Comparison of ENCODE assay signal across 1 cellular context in genomic region chr17:75393523-75394331, GRCh38.
TF ChIP-seq lines count a peak whose summit lies in the region.

No MANE protein-coding gene starts in this region.

TF ChIP-seq in K562, 482 proteins besides CTCF, POLR2A, EP300 and RAD21 (continued from another document and continues in another):
- no peak for TF ChIP-seq ZNF318 (IDR thresholded peaks at IDR 0.05; ENCODE audit: borderline replicate concordance in 1 of 2, low read depth in 1 of 2)
- TF ChIP-seq TFAM (CRISPR knock-in tag; conservative IDR thresholded peaks at IDR 0.05): no peak
- no peak for TF ChIP-seq CBFA2T2 (conservative IDR thresholded peaks at IDR 0.05)
- TF ChIP-seq GABPB1 (CRISPR knock-in tag; IDR thresholded peaks at IDR 0.05): peak; percentile 94
- peak; percentile 96 for TF ChIP-seq GABPA (tag; conservative IDR thresholded peaks at IDR 0.05; ENCODE audit: low read depth)
- 0 out of 2 replicates have a peak, but pooled peaks have one; percentile 34 for TF ChIP-seq LCOR (CRISPR knock-in tag; IDR thresholded peaks at IDR 0.05)
- TF ChIP-seq HNRNPUL1 (IDR thresholded peaks at IDR 0.05; ENCODE audit: low read length): no peak
- TF ChIP-seq RNF2 (IDR thresholded peaks at IDR 0.05): no peak
- 0 out of 2 replicates have a peak, but pooled peaks have one; percentile 14 for TF ChIP-seq NFIC (IDR thresholded peaks at IDR 0.05)
- no peak for TF ChIP-seq POLR2B (IDR thresholded peaks at IDR 0.05; ENCODE audit: low read depth, partially characterized antibody)
- TF ChIP-seq TCFL5 (CRISPR knock-in tag; conservative IDR thresholded peaks at IDR 0.05): no peak
- TF ChIP-seq ZNF232 (CRISPR knock-in tag; IDR thresholded peaks at IDR 0.05): no peak
- peak in 1 of 2 experiments; percentile 80; a peak in 1 of 4 replicates for TF ChIP-seq BCLAF1 (IDR thresholded peaks at IDR 0.05; ENCODE audit: borderline replicate concordance in 1 of 2, control insufficient read depth in 1 of 2, low read depth in 2 of 2, low read length in 1 of 2)
- TF ChIP-seq NUFIP1 (IDR thresholded peaks at IDR 0.05; ENCODE audit: partially characterized antibody): no peak
- no peak for TF ChIP-seq SNAPC5 (CRISPR knock-in tag; IDR thresholded peaks at IDR 0.05)
- no peak; the same call in 1 of the 2 replicates for TF ChIP-seq TARDBP (IDR thresholded peaks at IDR 0.05)
- no peak for TF ChIP-seq ZNF668 (CRISPR knock-in tag; IDR thresholded peaks at IDR 0.05)
- TF ChIP-seq C11orf30 (IDR thresholded peaks at IDR 0.05; ENCODE audit: low read depth): peak; percentile 72
- no peak for TF ChIP-seq TAL1 (IDR thresholded peaks at IDR 0.05)
- TF ChIP-seq E4F1 (CRISPR knock-in tag; IDR thresholded peaks at IDR 0.05; ENCODE audit: borderline replicate concordance): no peak
- no peak for TF ChIP-seq PURB (CRISPR knock-in tag; IDR thresholded peaks at IDR 0.05; ENCODE audit: low read depth)
- TF ChIP-seq RNF219 (CRISPR knock-in tag; IDR thresholded peaks at IDR 0.05): no peak
- TF ChIP-seq DPF2 (IDR thresholded peaks at IDR 0.05): no peak
- no peak for TF ChIP-seq CHD4 (IDR thresholded peaks at IDR 0.05; ENCODE audit: insufficient read depth, insufficient replicate concordance, low read depth, low read length, poor library complexity, severe bottlenecking)
- no peak for TF ChIP-seq ZSCAN32 (CRISPR knock-in tag; IDR thresholded peaks at IDR 0.05)
- 0 out of 2 replicates have a peak, but pooled peaks have one; percentile 39 for TF ChIP-seq CBX5 (IDR thresholded peaks at IDR 0.05; ENCODE audit: borderline replicate concordance, low read depth)
- TF ChIP-seq ZMIZ1 (IDR thresholded peaks at IDR 0.05; ENCODE audit: low read depth in 2 of 2, low read length in 2 of 2): peak in 1 of 2 experiments; percentile 56; a peak in 1 of 4 replicates
- no peak for TF ChIP-seq ZNF347 (CRISPR knock-in tag; IDR thresholded peaks at IDR 0.05; ENCODE audit: low read depth)
- peak; percentile 98 for TF ChIP-seq ZNF740 (CRISPR knock-in tag; IDR thresholded peaks at IDR 0.05)
- peak in 1 of 2 experiments; percentile 93; a peak in 2 of 4 replicates for TF ChIP-seq ZNF740 (tag; IDR thresholded peaks at IDR 0.05)
- no peak for TF ChIP-seq BRD4 (IDR thresholded peaks at IDR 0.05)
- TF ChIP-seq NR3C1 (CRISPR knock-in tag; IDR thresholded peaks at IDR 0.05): no peak
- TF ChIP-seq ZNF280A (IDR thresholded peaks at IDR 0.05; ENCODE audit: low read depth, partially characterized antibody): no peak
- TF ChIP-seq FOXK1 (CRISPR knock-in tag; IDR thresholded peaks at IDR 0.05; ENCODE audit: borderline replicate concordance): no peak
- peak; percentile 69; the same call in 1 of the 2 replicates for TF ChIP-seq MAX (CRISPR knock-in tag; IDR thresholded peaks at IDR 0.05)
- TF ChIP-seq ZNF586 (CRISPR knock-in tag; conservative IDR thresholded peaks at IDR 0.05): no peak
- TF ChIP-seq KDM1A (IDR thresholded peaks at IDR 0.05): no peak
